In genomic region chr10:4352566-4352961, GRCh38 we compare ENCODE assay signal across 12 cellular contexts.
DNase-seq lines count a peak whose midpoint lies in the region; ATAC-seq and TF ChIP-seq lines count a peak whose summit lies in the region.
"Had no signal": no experiment of that assay in that cellular context is flagged by ENCODE, and none has a peak within 500 bp of the region (broad histone marks: within the 10 kb centered on the region; RNA-seq: fewer than 3 reads in every experiment).

No MANE protein-coding gene starts in this region.

- H3K9me3 ChIP-seq in neuronal stem cell (replicated peaks in 1 of 2; ENCODE audit: control insufficient read depth in 2 of 2, insufficient read depth in 1 of 2, low read depth in 1 of 2, low read length in 2 of 2) (peaks cover 0 to 2% of the 10 kb centered on the region in 2 donors), PC-3 (ENCODE audit: low read length) (no peaks in the 10 kb centered on the region)

- WGBS in neuronal stem cell (ENCODE audit: extremely low coverage in 2 of 2, insufficient read length in 2 of 2, insufficient replicate concordance in 1 of 2), 2 donors, result no CpG with 5 or more reads among the region's 7 CpGs

- H3K4me2 ChIP-seq in neuronal stem cell (ENCODE audit: insufficient read depth, low read length, poor library complexity, severe bottlenecking) (no peak overlapping the region), PC-3 (ENCODE audit: low read length) (no peak overlapping the region)

- no peaks in the 10 kb centered on the region for H4K20me1 ChIP-seq in PC-3 (ENCODE audit: low read length)

- CTCF ChIA-PET in PC-3 (lab: Charles Lee), result no interaction called here

- H3K36me3 ChIP-seq in neuronal stem cell (replicated peaks in 1 of 2; ENCODE audit: control insufficient read depth in 2 of 2, insufficient read depth in 2 of 2, low read length in 2 of 2) (no peaks in the 10 kb centered on the region), H7 (replicated peaks; ENCODE audit: control insufficient read depth, insufficient read depth, low read length) (no peaks in the 10 kb centered on the region), PC-3 (ENCODE audit: low read depth, low read length) (no peaks in the 10 kb centered on the region)
- H3K36me3 ChIP-seq: WERI-Rb-1 had no signal

- peaks cover 0 to 4% of the 10 kb centered on the region in 2 donors for H3K4me1 ChIP-seq in neuronal stem cell (ENCODE audit: control insufficient read depth in 2 of 2, insufficient read depth in 1 of 2, low read depth in 1 of 2, low read length in 2 of 2)
- H3K4me1 ChIP-seq in PC-3 (ENCODE audit: insufficient read depth, low read length), result peaks cover 33% of the 10 kb centered on the region

- peak overlapping the region; percentile 49 for H3K18ac ChIP-seq in neuronal stem cell (ENCODE audit: low read length)

- peak overlapping the region; percentile 10 for H3K14ac ChIP-seq in neuronal stem cell (ENCODE audit: low read length)

- intact Hi-C loops in Right ventricle myocardium inferior (cut with DNase I), result no loop called here
- intact Hi-C loops in cardiac septum (cut with DNase I), result no loop called here
- intact Hi-C loops in PC-3 (cut with micrococcal nuclease), result loop anchor here (10.0 kb wide), 1 partner anchor 568 kb away; the partner anchor contains the start of gene KLF6

- H3K9ac ChIP-seq in neuronal stem cell (ENCODE audit: low read depth, low read length, poor library complexity) (no peak overlapping the region), PC-3 (ENCODE audit: low read length) (no peak overlapping the region)

- H2BK120ac ChIP-seq in neuronal stem cell (ENCODE audit: low read depth, low read length), result no peak overlapping the region

- TF ChIP-seq CTCF in GM13977 (IDR thresholded peaks at IDR 0.05; ENCODE audit: extremely low read depth, insufficient read depth, missing control alignments) (no peak), PC-3 (conservative IDR thresholded peaks at IDR 0.05; ENCODE audit: low read depth, low read length) (no peak)

- H2AFZ ChIP-seq in neuronal stem cell (ENCODE audit: low read length) (peak overlapping the region; percentile 25), PC-3 (ENCODE audit: low read length) (no peak overlapping the region)

- no peaks in the 10 kb centered on the region for H3K9me2 ChIP-seq in PC-3 (replicated peaks; ENCODE audit: low read length)

- no peak overlapping the region for H4K8ac ChIP-seq in neuronal stem cell (ENCODE audit: low read depth, low read length)

- DNase-seq in Right ventricle myocardium inferior (ENCODE audit: missing footprints), result no peak
- no peak for DNase-seq in cardiac septum (ENCODE audit: low spot score)
- peak; percentile 67 for DNase-seq in glomerular visceral epithelial cell (ENCODE audit: extremely low spot score)
- no peak for DNase-seq in neuronal stem cell (ENCODE audit: low spot score)
- DNase-seq in hypothalamus (lab: John Stamatoyannopoulos, UW), result no peak
- no peak for DNase-seq in GM13977 (ENCODE audit: low spot score)
- no peak for DNase-seq in H7
- no peak for DNase-seq in PC-3
- DNase-seq: 8988T, small intestine, WERI-Rb-1 had no signal

- no peak overlapping the region for H4K91ac ChIP-seq in neuronal stem cell (ENCODE audit: low read depth, low read length, poor library complexity)

- no peak overlapping the region for H3K23ac ChIP-seq in neuronal stem cell (ENCODE audit: low read depth, low read length, poor library complexity)

- H3K27me3 ChIP-seq in neuronal stem cell (ENCODE audit: control insufficient read depth in 3 of 3, insufficient read depth in 3 of 3, low read depth in 1 of 3, low read length in 3 of 3), result no peaks in the 10 kb centered on the region
- no peaks in the 10 kb centered on the region for H3K27me3 ChIP-seq in H7 (ENCODE audit: control insufficient read depth, insufficient read depth, low read length)
- H3K27me3 ChIP-seq in PC-3 (ENCODE audit: low read length), result no peaks in the 10 kb centered on the region

- POLR2A ChIA-PET in PC-3 (lab: Charles Lee; ENCODE audit: unreplicated experiment), result interaction anchor here (0.7 kb wide), 1 partner anchor 191 kb away, joined by 3 read pairs; no protein-coding TSS in a partner anchor

- H3K79me2 ChIP-seq in PC-3 (ENCODE audit: low read length), result no peaks in the 10 kb centered on the region

- no peak overlapping the region for H3K4ac ChIP-seq in neuronal stem cell (ENCODE audit: low read length)

- H3K4me3 ChIP-seq in neuronal stem cell (ENCODE audit: low read length in 2 of 2) (no peak overlapping the region), H7 (ENCODE audit: insufficient read depth, low read depth, low read length) (no peak overlapping the region), PC-3 (ENCODE audit: low read length) (no peak overlapping the region)
- H3K4me3 ChIP-seq: GM12878 had no signal

- no peak overlapping the region for H2AK5ac ChIP-seq in neuronal stem cell (ENCODE audit: low read depth, low read length)

- no peaks in the 10 kb centered on the region for H3F3A ChIP-seq in PC-3 (ENCODE audit: low read length, unreplicated experiment)

- H2BK15ac ChIP-seq in neuronal stem cell (ENCODE audit: low read length), result no peak overlapping the region

- H3K79me1 ChIP-seq in neuronal stem cell (ENCODE audit: low read depth, low read length), result no peaks in the 10 kb centered on the region

- no TSS peak for BruUV-seq in PC-3 (replicated peaks; lab: Mats Ljungman, UMichigan)

- H3K27ac ChIP-seq in neuronal stem cell (replicated peaks; ENCODE audit: low read length) (no peak overlapping the region), PC-3 (ENCODE audit: low read length) (no peak overlapping the region)
- H3K27ac ChIP-seq: WERI-Rb-1 had no signal

- in situ Hi-C loops in GM13977 (cut with MboI; ENCODE audit: low pct_unique_long_range_greater_than_20kb, low sequenced_read_pairs, unreplicated experiment), result no loop called here

- H2BK5ac ChIP-seq in neuronal stem cell (ENCODE audit: low read length), result no peak overlapping the region

- no peak overlapping the region for H2BK12ac ChIP-seq in neuronal stem cell (ENCODE audit: low read length)

- ATAC-seq in Right ventricle myocardium inferior, result peak; percentile 91
- no peak for ATAC-seq in PC-3
- ATAC-seq: GM12878 had no signal
